ENCODE assay signal across 31 cellular contexts in the genomic region with DNA sequence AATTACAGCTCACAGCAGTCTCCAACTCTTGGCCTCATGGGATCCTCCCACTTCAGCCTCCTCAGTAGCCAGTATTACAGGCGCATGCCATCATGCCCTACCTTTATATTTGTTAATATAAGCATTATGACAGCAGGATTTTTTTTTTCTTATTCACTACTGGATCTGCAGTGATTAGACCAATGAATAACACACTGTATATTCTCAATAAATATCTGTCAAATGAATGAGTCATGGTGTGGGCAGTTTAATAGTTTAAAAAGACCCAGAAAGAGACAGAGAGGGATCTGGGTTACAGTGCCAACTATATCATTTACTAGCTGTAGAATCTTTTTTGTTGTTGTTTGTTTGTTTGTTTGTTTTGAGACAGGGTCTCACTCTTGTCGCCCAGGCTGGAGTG.
"Had no signal": no experiment of that assay in that cellular context is flagged by ENCODE, and none has a peak within 500 bp of the region (broad histone marks: within the 10 kb centered on the region; RNA-seq: fewer than 3 reads in every experiment).

No MANE protein-coding gene starts in this region.

- H3K9me3 Mint-ChIP-seq: activated naive CD4-positive, alpha-beta T cell treated with anti-CD3 and anti-CD28 coated beads, Interleukin-2, amount 10 ng/mL, durations not matched to agents 7 days and 5 days; central memory CD8-positive, alpha-beta T cell; memory B cell; natural killer cell treated with Interleukin-12 subunit alpha and Interleukin-12 subunit beta and Interleukin-15 and Interleukin-18, amount 100 ng/mL, for 72 hours had no signal

- H3K36me3 Mint-ChIP-seq: activated naive CD4-positive, alpha-beta T cell treated with anti-CD3 and anti-CD28 coated beads, Interleukin-2, amount 10 ng/mL, durations not matched to agents 7 days and 5 days; activated naive CD8-positive, alpha-beta T cell treated with anti-CD3 and anti-CD28 coated beads, Interleukin-2, amount 10 ng/mL, durations not matched to agents 7 days and 5 days; memory B cell; natural killer cell treated with Interleukin-12 subunit alpha and Interleukin-12 subunit beta and Interleukin-15 and Interleukin-18, amount 100 ng/mL, for 72 hours; stimulated activated memory B cell treated with anti-CD40 and anti-IgM and Interleukin-4, amounts not matched to agents 10 μg/mL and 1 μg/mL and 100 μg/mL, for 72 hours; type B pancreatic cell had no signal

- H3K36me3 ChIP-seq: breast epithelium, esophagus squamous epithelium, gastrocnemius medialis, right atrium auricular region, uterus had no signal

- H3K27me3 Mint-ChIP-seq: activated naive CD4-positive, alpha-beta T cell treated with anti-CD3 and anti-CD28 coated beads, Interleukin-2, amount 10 ng/mL, durations not matched to agents 7 days and 5 days; stimulated activated memory B cell treated with anti-CD40 and anti-IgM and Interleukin-4, amounts not matched to agents 10 μg/mL and 1 μg/mL and 100 μg/mL, for 72 hours; type B pancreatic cell had no signal

- H3K9me3 ChIP-seq: right atrium auricular region, uterus had no signal

- ATAC-seq: activated CD4-positive, CD25-positive, alpha-beta regulatory T cell treated with anti-CD3 and anti-CD28 coated beads, Interleukin-2, amount 50 U/mL, for 24 hours; gastrocnemius medialis; left colon; natural killer cell treated with Interleukin-12 subunit alpha and Interleukin-12 subunit beta and Interleukin-15 and Interleukin-18, amount 100 ng/mL, for 72 hours; stimulated activated memory B cell treated with anti-CD40 and anti-IgM and Interleukin-4, amounts not matched to agents 10 μg/mL and 1 μg/mL and 100 μg/mL, for 72 hours; stimulated activated naive CD8-positive, alpha-beta T cell treated with anti-CD3 and anti-CD28 coated beads, Interleukin-15, amount 100 ng/mL, for 72 hours had no signal

- H3K4me3 ChIP-seq: breast epithelium, esophagus squamous epithelium, gastrocnemius medialis, hepatocyte, right atrium auricular region, smooth muscle cell, uterus had no signal

- DNase-seq: activated CD4-positive, alpha-beta T cell treated with anti-CD3 and anti-CD28 coated beads for 48 hours; activated CD4-positive, alpha-beta T cell treated with anti-CD3 and anti-CD28 coated beads, Interleukin-2, amount 50 U/mL, for 48 hours; activated CD8-positive, alpha-beta memory T cell treated with anti-CD3 and anti-CD28 coated beads for 24 hours; activated gamma-delta T cell; activated naive CD4-positive, alpha-beta T cell treated with anti-CD3 and anti-CD28 coated beads, Interleukin-2, amount 10 ng/mL, durations not matched to agents 7 days and 5 days; activated naive CD8-positive, alpha-beta T cell treated with anti-CD3 and anti-CD28 coated beads, Interleukin-2, amount 10 ng/mL, durations not matched to agents 7 days and 5 days; amygdala; endodermal cell; esophagus squamous epithelium; gastrocnemius medialis; left colon; stimulated activated CD4-positive, alpha-beta T cell treated with anti-CD3 and anti-CD28 coated beads, Interleukin-1b, Interleukin-23, amount 100 ng/mL, for 48 hours; stimulated activated CD4-positive, alpha-beta T cell treated with anti-CD3 and anti-CD28 coated beads, Interleukin-4, amount 100 ng/mL, for 4 hours; stimulated activated CD8-positive, alpha-beta memory T cell treated with anti-CD3 and anti-CD28 coated beads, Interleukin-4, amount 100 ng/mL, for 48 hours; stimulated activated naive CD8-positive, alpha-beta T cell treated with anti-CD3 and anti-CD28 coated beads, Interleukin-15, amount 100 ng/mL, for 72 hours; substantia nigra; T-helper 9 cell; uterus had no signal

- H3K4me1 ChIP-seq: breast epithelium, esophagus squamous epithelium, gastrocnemius medialis, right atrium auricular region, uterus had no signal

- H3K27me3 ChIP-seq: breast epithelium, esophagus squamous epithelium, gastrocnemius medialis, hepatocyte, right atrium auricular region, uterus had no signal

- H3K27ac Mint-ChIP-seq: activated naive CD4-positive, alpha-beta T cell treated with anti-CD3 and anti-CD28 coated beads, Interleukin-2, amount 10 ng/mL, durations not matched to agents 7 days and 5 days; activated naive CD8-positive, alpha-beta T cell treated with anti-CD3 and anti-CD28 coated beads, Interleukin-2, amount 10 ng/mL, durations not matched to agents 7 days and 5 days; activated T-helper 1 cell treated with anti-CD3 and anti-CD28 coated beads, Interleukin-12 subunit alpha, Interleukin-12 subunit beta, Interleukin-2, Interleukin-4 antibody, amounts not matched to agents 30 ng/mL and 10 ng/mL and 1 ng/mL, durations not matched to agents 14 hours and 24 hours and 36 hours; dendritic cell treated with granulocyte-macrophage colony-stimulating factor and Interleukin-4, amounts not matched to agents 40 ng/mL and 50 ng/mL, for 4 days; endodermal cell; memory B cell; natural killer cell treated with Interleukin-12 subunit alpha and Interleukin-12 subunit beta and Interleukin-15 and Interleukin-18, amount 100 ng/mL, for 72 hours; stimulated activated memory B cell treated with anti-CD40 and anti-IgM and Interleukin-4, amounts not matched to agents 10 μg/mL and 1 μg/mL and 100 μg/mL, for 72 hours; stimulated activated naive CD8-positive, alpha-beta T cell treated with anti-CD3 and anti-CD28 coated beads, Interleukin-15, amount 100 ng/mL, for 72 hours; type B pancreatic cell had no signal

- H3K27ac ChIP-seq: breast epithelium, esophagus squamous epithelium, gastrocnemius medialis, right atrium auricular region, uterus, VCaP had no signal

- H3K4me3 Mint-ChIP-seq: activated naive CD4-positive, alpha-beta T cell treated with anti-CD3 and anti-CD28 coated beads, Interleukin-2, amount 10 ng/mL, durations not matched to agents 7 days and 5 days; activated naive CD8-positive, alpha-beta T cell treated with anti-CD3 and anti-CD28 coated beads, Interleukin-2, amount 10 ng/mL, durations not matched to agents 7 days and 5 days; activated T-helper 1 cell treated with anti-CD3 and anti-CD28 coated beads, Interleukin-12 subunit alpha, Interleukin-12 subunit beta, Interleukin-2, Interleukin-4 antibody, amounts not matched to agents 30 ng/mL and 10 ng/mL and 1 ng/mL, durations not matched to agents 14 hours and 24 hours and 36 hours; central memory CD8-positive, alpha-beta T cell; dendritic cell treated with granulocyte-macrophage colony-stimulating factor and Interleukin-4, amounts not matched to agents 40 ng/mL and 50 ng/mL, for 4 days; endodermal cell; memory B cell; natural killer cell treated with Interleukin-12 subunit alpha and Interleukin-12 subunit beta and Interleukin-15 and Interleukin-18, amount 100 ng/mL, for 72 hours; stimulated activated memory B cell treated with anti-CD40 and anti-IgM and Interleukin-4, amounts not matched to agents 10 μg/mL and 1 μg/mL and 100 μg/mL, for 72 hours; stimulated activated naive CD8-positive, alpha-beta T cell treated with anti-CD3 and anti-CD28 coated beads, Interleukin-15, amount 100 ng/mL, for 72 hours; type B pancreatic cell had no signal

- H3K4me1 Mint-ChIP-seq: activated naive CD4-positive, alpha-beta T cell treated with anti-CD3 and anti-CD28 coated beads, Interleukin-2, amount 10 ng/mL, durations not matched to agents 7 days and 5 days; activated naive CD8-positive, alpha-beta T cell treated with anti-CD3 and anti-CD28 coated beads, Interleukin-2, amount 10 ng/mL, durations not matched to agents 7 days and 5 days; central memory CD8-positive, alpha-beta T cell; endodermal cell; memory B cell; stimulated activated memory B cell treated with anti-CD40 and anti-IgM and Interleukin-4, amounts not matched to agents 10 μg/mL and 1 μg/mL and 100 μg/mL, for 72 hours; stimulated activated naive CD8-positive, alpha-beta T cell treated with anti-CD3 and anti-CD28 coated beads, Interleukin-15, amount 100 ng/mL, for 72 hours had no signal
